22 cellular contexts compared by ENCODE assay signal in the genomic region with DNA sequence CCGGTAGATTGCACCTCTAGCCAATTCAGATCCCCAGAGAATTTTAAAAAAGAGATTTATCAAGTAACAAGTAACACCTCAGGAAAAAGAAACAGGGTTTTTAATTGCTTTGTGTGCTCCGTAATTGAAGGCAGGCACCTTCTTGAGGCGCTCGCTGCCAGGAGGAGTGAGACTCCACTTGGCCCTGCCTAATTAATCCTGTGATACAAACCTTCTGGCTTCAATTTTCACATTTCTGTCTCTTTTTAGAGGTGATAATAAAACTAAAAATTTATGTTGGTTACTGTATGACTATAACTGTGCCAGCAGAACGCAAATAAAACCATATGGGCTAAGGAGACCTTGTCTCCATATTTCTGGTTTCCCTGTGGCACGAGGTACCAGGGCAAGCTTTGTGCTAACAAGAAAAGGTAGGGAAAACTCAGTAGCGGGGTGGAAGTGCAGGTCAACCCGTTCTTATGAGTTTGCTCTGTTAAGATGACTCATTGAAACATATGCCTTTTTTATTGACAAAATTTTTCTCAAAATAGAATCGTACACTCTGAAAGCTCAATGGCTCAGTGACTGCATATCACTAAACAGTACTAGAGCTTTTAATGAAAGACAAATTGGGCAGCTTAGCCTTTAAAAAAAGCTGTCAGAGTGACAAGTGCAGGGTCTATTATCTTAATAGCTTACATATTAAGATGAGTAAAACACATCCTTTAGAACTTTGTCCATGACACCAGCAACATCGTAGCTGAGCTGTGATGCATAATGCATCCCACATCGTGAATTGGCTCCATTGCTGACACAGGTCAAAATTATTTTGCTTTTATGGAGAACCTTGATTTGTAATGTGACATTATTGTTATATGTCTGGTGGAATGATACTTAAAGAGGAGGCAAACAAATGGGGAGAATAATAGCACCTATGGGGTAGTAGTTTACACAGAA.
DNase-seq lines count a peak whose midpoint lies in the region; ATAC-seq and TF ChIP-seq lines count a peak whose summit lies in the region.
"Had no signal": no experiment of that assay in that cellular context is flagged by ENCODE, and none has a peak within 500 bp of the region (broad histone marks: within the 10 kb centered on the region; RNA-seq: fewer than 3 reads in every experiment).

No MANE protein-coding gene starts in this region.

- H3K4me3 Mint-ChIP-seq in glutamatergic neuron (ENCODE audit: unreplicated experiment) = peak overlapping the region; percentile 2
- no peak overlapping the region for H3K4me3 Mint-ChIP-seq in MCF 10A (ENCODE audit: unreplicated experiment)
- H3K4me3 Mint-ChIP-seq: dendritic cell treated with granulocyte-macrophage colony-stimulating factor and Interleukin-4, amounts not matched to agents 40 ng/mL and 50 ng/mL, for 4 days; mesothelial cell of epicardium; nephron; T-helper 1 cell treated with Interleukin-12 subunit alpha and Interleukin-12 subunit beta and Interleukin-4 antibody, amounts not matched to agents 30 μg/mL and 1 μg/mL, for 36 hours had no signal

- H3K27ac Mint-ChIP-seq in glutamatergic neuron (ENCODE audit: unreplicated experiment) (peak overlapping the region; percentile 40), MCF 10A (ENCODE audit: low read depth, unreplicated experiment) (no peak overlapping the region)
- H3K27ac Mint-ChIP-seq: dendritic cell treated with granulocyte-macrophage colony-stimulating factor and Interleukin-4, amounts not matched to agents 40 ng/mL and 50 ng/mL, for 4 days; mesothelial cell of epicardium; progenitor cell of endocrine pancreas; T-helper 1 cell treated with Interleukin-12 subunit alpha and Interleukin-12 subunit beta and Interleukin-4 antibody, amounts not matched to agents 30 μg/mL and 1 μg/mL, for 36 hours had no signal

- no TSS peak for BruUV-seq in PC-3 (replicated peaks; lab: Mats Ljungman, UMichigan)
- no TSS peak for BruUV-seq in MCF 10A (replicated peaks; lab: Mats Ljungman, UMichigan)

- H3F3A ChIP-seq in PC-3 (ENCODE audit: low read length, unreplicated experiment) = no peaks in the 10 kb centered on the region

- H3K36me3 Mint-ChIP-seq in glutamatergic neuron (ENCODE audit: unreplicated experiment) (peaks cover 10% of the 10 kb centered on the region), MCF 10A (ENCODE audit: insufficient read depth, unreplicated experiment) (no peaks in the 10 kb centered on the region)

- peak overlapping the region; percentile 53 for H2AFZ ChIP-seq in PC-3 (ENCODE audit: low read length)

- H4K20me1 ChIP-seq in PC-3 (ENCODE audit: low read length) = no peaks in the 10 kb centered on the region
- H4K20me1 ChIP-seq: BLaER1 treated with 17β-estradiol and CSF1 and Interleukin-3, amounts not matched to agents 10 nM and 100 nM had no signal

- H3K27me3 ChIP-seq in PC-3 (ENCODE audit: low read length) = no peaks in the 10 kb centered on the region
- H3K27me3 ChIP-seq: BLaER1 treated with 17β-estradiol and CSF1 and Interleukin-3, amounts not matched to agents 10 nM and 100 nM; spleen; suprapubic skin; vagina had no signal

- no peaks in the 10 kb centered on the region for H3K36me3 ChIP-seq in PC-3 (ENCODE audit: low read depth, low read length)
- H3K36me3 ChIP-seq: BLaER1 treated with 17β-estradiol and CSF1 and Interleukin-3, amounts not matched to agents 10 nM and 100 nM; spleen; suprapubic skin; vagina had no signal

- DNase-seq in Caki2 (ENCODE audit: low read depth) = peak; percentile 38
- DNase-seq in M059J (ENCODE audit: low read depth) = peak; percentile 7
- DNase-seq in PC-3 = peak; percentile 65
- no peak for DNase-seq in glutamatergic neuron
- no peak for DNase-seq in NAMALWA (ENCODE audit: low spot score)
- no peak for DNase-seq in GM20000 (ENCODE audit: low spot score)
- DNase-seq in MCF 10A (ENCODE audit: unreplicated experiment) = no peak
- DNase-seq: activated effector memory CD4-positive, alpha-beta T cell treated with anti-CD3 and anti-CD28 coated beads, Interleukin-2, amount 50 U/mL, for 16 hours; foreskin melanocyte; KBM-7; left colon; NCI-H1048; spleen had no signal

- H3K27me3 Mint-ChIP-seq in glutamatergic neuron (ENCODE audit: unreplicated experiment) = peaks cover 1% of the 10 kb centered on the region
- H3K27me3 Mint-ChIP-seq in MCF 10A (ENCODE audit: insufficient read depth, unreplicated experiment) = no peaks in the 10 kb centered on the region
- H3K27me3 Mint-ChIP-seq: dendritic cell treated with granulocyte-macrophage colony-stimulating factor and Interleukin-4, amounts not matched to agents 40 ng/mL and 50 ng/mL, for 4 days; progenitor cell of endocrine pancreas had no signal

- H3K4me1 Mint-ChIP-seq in glutamatergic neuron (ENCODE audit: low read depth, unreplicated experiment) = peaks cover 12% of the 10 kb centered on the region
- no peaks in the 10 kb centered on the region for H3K4me1 Mint-ChIP-seq in MCF 10A (ENCODE audit: insufficient read depth, unreplicated experiment)

- in situ Hi-C loops in Caki2 (cut with HindIII; ENCODE audit: low pct_unique_long_range_greater_than_20kb, low sequenced_read_pairs) = no loop called here

- no peak for TF ChIP-seq CTCF in PC-3 (conservative IDR thresholded peaks at IDR 0.05; ENCODE audit: low read depth, low read length)
- no peak for TF ChIP-seq CTCF in glutamatergic neuron (IDR thresholded peaks at IDR 0.05; ENCODE audit: partially characterized antibody, unreplicated experiment)
- TF ChIP-seq CTCF in GM20000 (IDR thresholded peaks at IDR 0.05; ENCODE audit: extremely low read depth, missing control alignments) = no peak
- no peak for TF ChIP-seq CTCF in MCF 10A (IDR thresholded peaks at IDR 0.05; ENCODE audit: unreplicated experiment)

- intact Hi-C loops in PC-3 (cut with micrococcal nuclease) = loop anchor here (1.0 kb wide), 2 partner anchors 200 to 443 kb away; no protein-coding TSS in a partner anchor
- intact Hi-C loops in MCF 10A (cut with micrococcal nuclease) = loop anchor here (1.0 to 5.0 kb wide), 2 partner anchors 200 to 448 kb away; no protein-coding TSS in a partner anchor

- H3K9me2 ChIP-seq in PC-3 (replicated peaks; ENCODE audit: low read length) = 0 out of 2 replicates have a peak, but pooled peaks cover 4% of the 10 kb centered on the region

- POLR2A ChIA-PET in PC-3 (lab: Charles Lee; ENCODE audit: unreplicated experiment) (interaction anchor here (0.6 kb wide), 2 partner anchors 125 to 443 kb away, joined by 3 to 4 read pairs; no protein-coding TSS in a partner anchor), MCF 10A (lab: Yijun Ruan, JAX) (interaction anchor here (0.6 kb wide), 1 partner anchor 15 kb away, joined by 4 read pairs; no protein-coding TSS in a partner anchor)

- H3K9me3 Mint-ChIP-seq in glutamatergic neuron (ENCODE audit: unreplicated experiment) (peaks cover 2% of the 10 kb centered on the region), MCF 10A (ENCODE audit: unreplicated experiment) (no peaks in the 10 kb centered on the region)
- H3K9me3 Mint-ChIP-seq: T-helper 1 cell treated with Interleukin-12 subunit alpha and Interleukin-12 subunit beta and Interleukin-4 antibody, amounts not matched to agents 30 μg/mL and 1 μg/mL, for 36 hours had no signal

- peak; percentile 93 for ATAC-seq in PC-3
- ATAC-seq in GM19035 (IDR thresholded peaks at IDR 0.05; ENCODE audit: unreplicated experiment) = no peak
- ATAC-seq: left colon had no signal

- H3K9ac ChIP-seq in PC-3 (ENCODE audit: low read length) = peak overlapping the region; percentile 16; the same call in 1 of the 2 replicates
- H3K9ac ChIP-seq: BLaER1 treated with 17β-estradiol and CSF1 and Interleukin-3, amounts not matched to agents 10 nM and 100 nM had no signal

- peak overlapping the region; percentile 29; the same call in 1 of the 2 replicates for H3K4me3 ChIP-seq in PC-3 (ENCODE audit: low read length)
- H3K4me3 ChIP-seq: BLaER1 treated with 17β-estradiol and CSF1 and Interleukin-3, amounts not matched to agents 10 nM and 100 nM; spleen; suprapubic skin; vagina had no signal

- H3K4me2 ChIP-seq in PC-3 (ENCODE audit: low read length) = peak overlapping the region; percentile 61
- H3K4me2 ChIP-seq: BLaER1 treated with 17β-estradiol and CSF1 and Interleukin-3, amounts not matched to agents 10 nM and 100 nM had no signal

- CTCF ChIA-PET in PC-3 (lab: Charles Lee) (interaction anchor here (0.6 to 1.2 kb wide), 2 partner anchors 79 to 415 kb away, joined by 3 to 5 read pairs; no protein-coding TSS in a partner anchor), MCF 10A (lab: Yijun Ruan, JAX) (interaction anchor here (0.6 to 1.7 kb wide), 11 partner anchors 9 to 1123 kb away, joined by 3 to 16 read pairs (median 3); no protein-coding TSS in a partner anchor)

- peaks cover 10% of the 10 kb centered on the region for H3K4me1 ChIP-seq in PC-3 (ENCODE audit: insufficient read depth, low read length)
- H3K4me1 ChIP-seq: BLaER1 treated with 17β-estradiol and CSF1 and Interleukin-3, amounts not matched to agents 10 nM and 100 nM; spleen; suprapubic skin; vagina had no signal

- H3K79me2 ChIP-seq in PC-3 (ENCODE audit: low read length) = no peaks in the 10 kb centered on the region

- H3K9me3 ChIP-seq in PC-3 (ENCODE audit: low read length) = 0 out of 2 replicates have a peak, but pooled peaks cover 3% of the 10 kb centered on the region
- H3K9me3 ChIP-seq: suprapubic skin, vagina had no signal

- peak overlapping the region; percentile 58 for H3K27ac ChIP-seq in PC-3 (ENCODE audit: low read length)
- H3K27ac ChIP-seq: BLaER1 treated with 17β-estradiol and CSF1 and Interleukin-3, amounts not matched to agents 10 nM and 100 nM; spleen; suprapubic skin; vagina had no signal

Comparison
In these comparisons a context has a peak if more than half of its experiments do, and no peak if none do; other contexts are left out.
1. DNase-seq: peak in Caki2 (single experiment), M059J (single experiment) and PC-3 (single experiment); none in glutamatergic neuron (single experiment), NAMALWA (single experiment), GM20000 (single experiment) and MCF 10A (single experiment).